Comparison of ENCODE assay signal across 8 cellular contexts in the genomic region with DNA sequence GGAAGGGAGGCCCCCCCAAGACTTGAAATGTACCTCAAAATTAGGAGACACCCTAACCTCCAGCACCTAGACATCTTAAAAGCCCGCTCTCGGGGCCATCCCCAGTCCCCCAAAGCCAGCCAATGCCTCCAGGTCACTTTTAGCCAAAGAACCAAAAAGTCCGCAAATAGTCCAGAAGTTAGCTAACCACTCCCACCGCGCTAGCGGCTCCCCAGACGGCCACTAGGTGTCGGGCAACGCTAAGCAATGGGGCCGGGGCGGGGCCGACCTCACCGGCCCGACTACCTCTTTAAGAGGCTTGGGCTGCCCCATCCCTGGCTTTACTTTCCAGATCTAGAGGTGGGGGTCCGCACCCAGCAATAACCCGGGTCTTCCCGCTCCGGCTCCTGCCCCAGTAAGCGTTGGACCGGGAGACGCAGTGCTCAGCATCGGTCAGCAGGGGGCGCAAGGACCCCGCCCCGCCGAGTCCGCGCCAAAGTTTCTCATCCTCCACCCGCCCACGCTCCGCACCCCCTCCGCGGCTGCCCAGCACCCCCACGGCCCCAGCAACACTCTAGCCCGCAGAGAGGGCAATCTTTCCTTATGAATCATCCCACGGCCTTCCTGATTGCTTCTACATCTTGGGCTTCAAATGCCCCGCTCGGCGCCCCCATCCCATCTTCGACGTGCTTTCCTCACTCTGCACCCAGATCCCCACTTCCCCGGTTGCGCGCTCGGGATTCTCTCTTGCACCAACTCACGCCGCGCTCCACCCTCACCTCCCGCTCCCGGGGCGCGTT. TPM values are rescaled to one million over a fixed set of nuclear protein-coding genes. Genes with fewer than 3 reads are reported as not detected.
DNase-seq lines count a peak whose midpoint lies in the region; ATAC-seq and TF ChIP-seq lines count a peak whose summit lies in the region.

No MANE protein-coding gene starts in this region.

- H2AFZ ChIP-seq in KMS-11 (ENCODE audit: low read depth): peak overlapping the region; percentile 93
- H2AFZ ChIP-seq in neural progenitor cell (replicated peaks): peak overlapping the region; percentile 12

- H3K9me3 ChIP-seq in BLaER1: no peaks in the 10 kb centered on the region
- H3K9me3 ChIP-seq in neural progenitor cell (ENCODE audit: low read depth): no peaks in the 10 kb centered on the region
- H3K9me3 ChIP-seq in stomach smooth muscle (ENCODE audit: control insufficient read depth in 2 of 2, low read length in 2 of 2): no peaks in the 10 kb centered on the region

- no peaks in the 10 kb centered on the region for H3K9me3 Mint-ChIP-seq in neural progenitor cell

- H3K9ac ChIP-seq in BLaER1: peak overlapping the region; percentile 6; the same call in 1 of the 2 replicates
- H3K9ac ChIP-seq in KMS-11: peak overlapping the region; percentile 33; the same call in 1 of the 2 replicates
- H3K9ac ChIP-seq in neural progenitor cell: no peak overlapping the region
- H3K9ac ChIP-seq in stomach smooth muscle (ENCODE audit: low read length in 2 of 2): peak overlapping the region; percentile 89 to 92

- H4K20me1 ChIP-seq in BLaER1 (no peaks in the 10 kb centered on the region; the same call in 1 of the 2 replicates), KMS-11 (ENCODE audit: insufficient read depth) (no peaks in the 10 kb centered on the region), neural progenitor cell (ENCODE audit: low read depth) (no peaks in the 10 kb centered on the region)

- peaks cover 18% of the 10 kb centered on the region for H3K27me3 Mint-ChIP-seq in neural progenitor cell (ENCODE audit: insufficient read depth, low read depth)

- peaks cover 27% of the 10 kb centered on the region for H3K4me1 ChIP-seq in BLaER1
- H3K4me1 ChIP-seq in KMS-11 (ENCODE audit: low read depth, poor library complexity, severe bottlenecking): peaks cover 16% of the 10 kb centered on the region
- peaks cover 10% of the 10 kb centered on the region for H3K4me1 ChIP-seq in foreskin keratinocyte
- peaks cover 8% of the 10 kb centered on the region for H3K4me1 ChIP-seq in neural progenitor cell
- peaks cover 65% of the 10 kb centered on the region for H3K4me1 ChIP-seq in stomach smooth muscle (ENCODE audit: control insufficient read depth, insufficient read depth, low read length)

- H3K36me3 Mint-ChIP-seq in neural progenitor cell: no peaks in the 10 kb centered on the region

- H3K4me2 ChIP-seq in BLaER1 (peak overlapping the region; percentile 85), KMS-11 (peak overlapping the region; percentile 50), neural progenitor cell (peak overlapping the region; percentile 76)

- peak overlapping the region; percentile 65 for H3K4me3 ChIP-seq in BLaER1
- H3K4me3 ChIP-seq in KMS-11 (IDR thresholded peaks at IDR 0.05; ENCODE audit: insufficient read depth, low read depth, low read length): no peak overlapping the region
- peak overlapping the region; percentile 40 for H3K4me3 ChIP-seq in neural progenitor cell
- peak overlapping the region; percentile 90 to 93 for H3K4me3 ChIP-seq in stomach smooth muscle (ENCODE audit: low read length in 2 of 2)

- no peak overlapping the region for H3K27ac Mint-ChIP-seq in neural progenitor cell

- H3K27me3 ChIP-seq in BLaER1 (peaks cover 56% of the 10 kb centered on the region), KMS-11 (ENCODE audit: insufficient read depth, low read depth) (peaks cover 70% of the 10 kb centered on the region), foreskin keratinocyte (peaks cover 28% of the 10 kb centered on the region), neural progenitor cell (peaks cover 53% of the 10 kb centered on the region), stomach smooth muscle (ENCODE audit: control insufficient read depth in 1 of 2, insufficient read depth in 2 of 2, low read length in 2 of 2) (no peaks in the 10 kb centered on the region)

- peak overlapping the region; percentile 83 for H3K4me3 Mint-ChIP-seq in neural progenitor cell

- H3K27ac ChIP-seq in BLaER1: no peak overlapping the region
- no peak overlapping the region for H3K27ac ChIP-seq in KMS-11
- H3K27ac ChIP-seq in foreskin keratinocyte: peak overlapping the region; percentile 98
- H3K27ac ChIP-seq in neural progenitor cell: no peak overlapping the region
- peak overlapping the region; percentile 98 for H3K27ac ChIP-seq in stomach smooth muscle (ENCODE audit: low read length)

- peaks cover 41% of the 10 kb centered on the region for H3K4me1 Mint-ChIP-seq in neural progenitor cell

- H3K79me2 ChIP-seq in KMS-11 (ENCODE audit: insufficient read depth, low read depth) (no peaks in the 10 kb centered on the region), neural progenitor cell (ENCODE audit: low read depth) (no peaks in the 10 kb centered on the region)

- H3F3A ChIP-seq in neural progenitor cell (ENCODE audit: low read depth): peaks cover 17% of the 10 kb centered on the region

- TF ChIP-seq CTCF in KMS-11 (conservative IDR thresholded peaks at IDR 0.05; ENCODE audit: low read depth, low read length) (peak; percentile 100), foreskin keratinocyte (conservative IDR thresholded peaks at IDR 0.05) (peak; percentile 100), neural progenitor cell (IDR thresholded peaks at IDR 0.05) (peak; percentile 99)

- ATAC-seq in GM19395 (IDR thresholded peaks at IDR 0.05; ENCODE audit: unreplicated experiment) (peak; percentile 80), foreskin keratinocyte (peak; percentile 73)

- H3K36me3 ChIP-seq in BLaER1: no peaks in the 10 kb centered on the region
- no peaks in the 10 kb centered on the region for H3K36me3 ChIP-seq in KMS-11 (ENCODE audit: insufficient read depth)
- no peaks in the 10 kb centered on the region for H3K36me3 ChIP-seq in neural progenitor cell
- peaks cover 31 to 34% of the 10 kb centered on the region in 2 donors for H3K36me3 ChIP-seq in stomach smooth muscle (ENCODE audit: control insufficient read depth in 2 of 2, insufficient read depth in 2 of 2, low read length in 2 of 2)

- DNase-seq in SHP77 (lab: John Stamatoyannopoulos, UW) (peak; percentile 39 to 54), activated gamma-delta T cell (lab: John Stamatoyannopoulos, UW) (peak; percentile 52), foreskin keratinocyte (peak; percentile 70 to 84), neural progenitor cell (ENCODE audit: low spot score) (peak; percentile 96)

RNA-seq across cellular contexts. Expression of a gene that starts 0.8 kb away (rescaled TPM):
- total RNA-seq in foreskin keratinocyte (3.5 and 4.7 TPM in 2 replicates), neural progenitor cell (ENCODE audit: low replicate concordance) (1.1 and 4.2 TPM in 2 replicates)
- 2.2 and 2.7 TPM in 2 replicates for polyA plus RNA-seq in foreskin keratinocyte

RNA-seq across cellular contexts. Expression of a gene that starts 34.8 kb away (rescaled TPM):
- total RNA-seq in foreskin keratinocyte (not detected in 2 replicates), neural progenitor cell (ENCODE audit: low replicate concordance) (1.5 TPM in 1 of 2 replicates, not detected in the other)
- polyA plus RNA-seq in foreskin keratinocyte: not detected in 2 replicates

RNA-seq across cellular contexts. Expression of a gene that starts 50.2 kb away (rescaled TPM):
- 32.9 and 36.0 TPM in 2 replicates for total RNA-seq in foreskin keratinocyte
- polyA plus RNA-seq in foreskin keratinocyte: 21.2 and 21.5 TPM in 2 replicates
- 12.0 and 31.4 TPM in 2 replicates for total RNA-seq in neural progenitor cell (ENCODE audit: low replicate concordance)

Comparison
In these comparisons a context has a peak if more than half of its experiments do, and no peak if none do; other contexts are left out.
1. H3K27ac ChIP-seq: peak in foreskin keratinocyte (single experiment) and stomach smooth muscle (single experiment); none in BLaER1 (single experiment), KMS-11 (single experiment) and neural progenitor cell (single experiment).
2. Peak in every context shown above with its lines, with median percentiles within 50 percentile points of each other: H3K4me2 ChIP-seq, CTCF ChIP-seq and DNase-seq.